8 cellular contexts compared by ENCODE assay signal in the genomic region with DNA sequence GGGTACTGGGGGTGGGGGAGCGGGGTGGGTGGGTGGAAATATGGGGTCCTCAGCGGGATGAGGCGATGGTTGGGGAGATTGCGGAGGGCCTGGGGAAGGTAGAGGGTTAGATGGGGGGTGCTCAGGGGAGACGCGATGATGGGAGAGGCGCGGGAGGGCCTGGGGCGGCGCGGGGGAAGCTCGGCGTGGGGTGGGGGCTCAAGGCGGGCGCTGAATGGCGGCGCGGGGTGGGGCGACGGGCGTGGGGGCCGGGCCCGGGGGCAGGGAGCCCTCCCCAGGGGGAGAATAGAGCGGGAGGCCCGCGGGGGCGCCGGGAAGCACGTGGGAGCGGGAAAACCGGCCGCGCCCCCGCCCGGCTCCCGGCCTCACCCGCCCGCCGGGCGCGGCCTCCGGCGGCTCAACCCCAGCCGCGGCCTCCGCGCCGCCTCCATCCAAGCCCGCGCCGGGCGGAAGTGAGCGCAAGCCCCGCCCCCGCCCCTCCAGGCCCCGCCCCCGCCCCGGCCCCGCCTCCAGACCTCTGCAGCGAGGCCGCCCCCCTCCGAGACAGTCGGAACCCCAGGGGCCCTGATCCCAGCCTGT. TPM values are rescaled to one million over a fixed set of nuclear protein-coding genes. Genes with fewer than 3 reads are reported as not detected.
DNase-seq lines count a peak whose midpoint lies in the region; ATAC-seq, FAIRE-seq and TF ChIP-seq lines count a peak whose summit lies in the region.

A gene with protein sequence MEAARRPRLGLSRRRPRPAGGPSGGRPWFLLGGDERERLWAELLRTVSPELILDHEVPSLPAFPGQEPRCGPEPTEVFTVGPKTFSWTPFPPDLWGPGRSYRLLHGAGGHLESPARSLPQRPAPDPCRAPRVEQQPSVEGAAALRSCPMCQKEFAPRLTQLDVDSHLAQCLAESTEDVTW (minus strand): TSS at position 454 of the 579 bp plus-strand sequence. CDS start 23 bp downstream, at position 431.

- no peaks in the 10 kb centered on the region for H3K9me3 Mint-ChIP-seq in activated naive CD4-positive, alpha-beta T cell treated with anti-CD3 and anti-CD28 coated beads, Interleukin-2, amount 50 U/mL, for 72 hours

- H4K20me1 ChIP-seq in BLaER1 treated with 17β-estradiol and CSF1 and Interleukin-3, amounts not matched to agents 10 nM and 100 nM = peaks cover 0 to 33% (median 10%) of the 10 kb centered on the region in 11 experiments; a peak in 10 of 22 replicates
- no peaks in the 10 kb centered on the region for H4K20me1 ChIP-seq in OCI-LY7 (ENCODE audit: insufficient read depth, low read length)

- peak within 1 kb of the TSS; percentile 84 to 90 for H3K27ac Mint-ChIP-seq in activated naive CD4-positive, alpha-beta T cell treated with anti-CD3 and anti-CD28 coated beads, Interleukin-2, amount 50 U/mL, for 72 hours

- TF ChIP-seq EP300 in ovary (IDR thresholded peaks at IDR 0.05) = no peak

- TF ChIP-seq CTCF in OCI-LY7 (conservative IDR thresholded peaks at IDR 0.05; ENCODE audit: low read length) = no peak
- no peak for TF ChIP-seq CTCF in ovary (IDR thresholded peaks at IDR 0.05)

- peak; percentile 82 for DNase-seq in OCI-LY7 (ENCODE audit: low spot score)
- DNase-seq in activated naive CD4-positive, alpha-beta T cell treated with anti-CD3 and anti-CD28 coated beads, Interleukin-2, amount 50 U/mL, for 72 hours (ENCODE audit: low spot score in 2 of 2) = no peak
- peak in 39 of 42 donors; percentile 39 to 85 (median 67) for DNase-seq in head of caudate nucleus
- DNase-seq in ovary = no peak
- peak; percentile 86 for DNase-seq in urothelium cell line (ENCODE audit: low spot score)

- peak within 1 kb of the TSS; percentile 73 to 83 (median 82) for H3K9ac ChIP-seq in BLaER1 treated with 17β-estradiol and CSF1 and Interleukin-3, amounts not matched to agents 10 nM and 100 nM

- WGBS in ovary, 3 donors = 2% methylated on average over 41 to 58 of the region's 63 CpGs

- no peak for FAIRE-seq in urothelium cell line (lab: Jason Lieb, UNC)

- CTCF ChIA-PET in OCI-LY7 (lab: Charles Lee; ENCODE audit: unreplicated experiment) = interaction anchor here (0.7 kb wide), 4 partner anchors 10 to 188 kb away, joined by 3 to 5 read pairs (median 4); no protein-coding TSS in a partner anchor

- H3K4me3 ChIP-seq in BLaER1 treated with 17β-estradiol and CSF1 and Interleukin-3, amounts not matched to agents 10 nM and 100 nM = peak within 1 kb of the TSS; percentile 58 to 74 (median 68)
- peak within 1 kb of the TSS; percentile 67 for H3K4me3 ChIP-seq in OCI-LY7 (ENCODE audit: low read depth, low read length, poor library complexity, severe bottlenecking)
- H3K4me3 ChIP-seq in ovary = peak within 1 kb of the TSS; percentile 72

- H3K27ac ChIP-seq in BLaER1 treated with 17β-estradiol and CSF1 and Interleukin-3, amounts not matched to agents 10 nM and 100 nM = peak within 1 kb of the TSS; percentile 71 to 88 (median 79)
- H3K27ac ChIP-seq in OCI-LY7 (ENCODE audit: low read depth, low read length, poor library complexity, severe bottlenecking) = peak within 1 kb of the TSS; percentile 52
- H3K27ac ChIP-seq in ovary = peak within 1 kb of the TSS; percentile 93 to 97

- H2AFZ ChIP-seq in OCI-LY7 (ENCODE audit: low read length) = peak within 1 kb of the TSS; percentile 47

- no peaks in the 10 kb centered on the region for H3K36me3 Mint-ChIP-seq in activated naive CD4-positive, alpha-beta T cell treated with anti-CD3 and anti-CD28 coated beads, Interleukin-2, amount 50 U/mL, for 72 hours

- POLR2A ChIA-PET in OCI-LY7 (lab: Charles Lee) = interaction anchor here (0.6 to 0.9 kb wide), 2 partner anchors 10 to 27 kb away, joined by 3 read pairs; no protein-coding TSS in a partner anchor

- ATAC-seq in GM18873 (IDR thresholded peaks at IDR 0.05; ENCODE audit: low FRiP score, unreplicated experiment) (peak; percentile 26), HG03066 (IDR thresholded peaks at IDR 0.05; ENCODE audit: low read depth, unreplicated experiment) (peak; percentile 35)
- peak; percentile 55 to 63 for ATAC-seq in activated naive CD4-positive, alpha-beta T cell treated with anti-CD3 and anti-CD28 coated beads, Interleukin-2, amount 50 U/mL, for 72 hours

- H3K27me3 ChIP-seq in BLaER1 treated with 17β-estradiol and CSF1 and Interleukin-3, amounts not matched to agents 10 nM and 100 nM = no peaks in the 10 kb centered on the region
- no peaks in the 10 kb centered on the region for H3K27me3 ChIP-seq in ovary

- no TSS peak for BruUV-seq in OCI-LY7 (replicated peaks; lab: Mats Ljungman, UMichigan)

- H3K9me3 ChIP-seq in BLaER1 treated with 17β-estradiol and CSF1 and Interleukin-3, amounts not matched to agents 10 nM and 100 nM (replicated peaks in 1 of 11) = no peaks in the 10 kb centered on the region
- H3K9me3 ChIP-seq in OCI-LY7 (ENCODE audit: low read length) (no peaks in the 10 kb centered on the region), ovary (no peaks in the 10 kb centered on the region)

- H3K4me1 ChIP-seq in BLaER1 treated with 17β-estradiol and CSF1 and Interleukin-3, amounts not matched to agents 10 nM and 100 nM = peaks cover 68 to 89% (median 85%) of the 10 kb centered on the region in 10 experiments
- peaks cover 29% of the 10 kb centered on the region for H3K4me1 ChIP-seq in OCI-LY7 (ENCODE audit: insufficient read depth, low read length, poor library complexity, severe bottlenecking)
- peaks cover 29% of the 10 kb centered on the region for H3K4me1 ChIP-seq in ovary (ENCODE audit: insufficient read depth)

- no peaks in the 10 kb centered on the region for H3K79me2 ChIP-seq in OCI-LY7 (ENCODE audit: insufficient read depth, low read depth, low read length)

- H3K4me2 ChIP-seq in BLaER1 treated with 17β-estradiol and CSF1 and Interleukin-3, amounts not matched to agents 10 nM and 100 nM = peak within 1 kb of the TSS; percentile 92 to 99 (median 97)
- H3K4me2 ChIP-seq in OCI-LY7 (ENCODE audit: low read length) = peak within 1 kb of the TSS; percentile 79

- peak; percentile 43 for TF ChIP-seq POLR2A in ovary (IDR thresholded peaks at IDR 0.05)

- peaks cover 0 to 13% (median 0%) of the 10 kb centered on the region in 11 experiments; a peak in 4 of 22 replicates for H3K36me3 ChIP-seq in BLaER1 treated with 17β-estradiol and CSF1 and Interleukin-3, amounts not matched to agents 10 nM and 100 nM
- H3K36me3 ChIP-seq in OCI-LY7 (ENCODE audit: insufficient read depth, low read length) = no peaks in the 10 kb centered on the region
- no peaks in the 10 kb centered on the region for H3K36me3 ChIP-seq in ovary

- intact Hi-C loops in OCI-LY7 (cut with micrococcal nuclease; ENCODE audit: unreplicated experiment) = no loop called here
- intact Hi-C loops in head of caudate nucleus (cut with DNase I) = loop anchor here (2.0 kb wide), 1 partner anchor 186 kb away; no protein-coding TSS in a partner anchor
- intact Hi-C loops in ovary (cut with DNase I) = loop anchor here in 3 of 4 donors (2.0 to 10.0 kb wide), 3 partner anchors 38 to 188 kb away; no protein-coding TSS in a partner anchor

- no peaks in the 10 kb centered on the region for H3K9me2 ChIP-seq in OCI-LY7 (ENCODE audit: insufficient read depth, low read length)

RNA-seq across cellular contexts. Expression of the gene that starts here (rescaled TPM):
- 25.7 and 47.4 TPM in 2 replicates for total RNA-seq in OCI-LY7 (2014; rRNA removed; shearing (Covaris generic))
- total RNA-seq in OCI-LY7 (2022) (55.4 and 55.7 TPM in 2 replicates), ovary (10 to 100 TPM; 32.7 to 96.1 (median 61.7) TPM)
- total RNA-seq in activated naive CD4-positive, alpha-beta T cell treated with anti-CD3 and anti-CD28 coated beads, Interleukin-2, amount 50 U/mL, for 72 hours = 10 to 100 TPM; 59.1 to 66.9 TPM
- polyA plus RNA-seq in ovary = 10 to 100 TPM in 1 of 2 donors, 1 to 10 TPM in 1; 3.4 to 69.2 TPM

Comparison
In these comparisons a context has a peak if more than half of its experiments do, and no peak if none do; other contexts are left out.
1. DNase-seq: peak in OCI-LY7 (single experiment), head of caudate nucleus (39 of 42) and urothelium cell line (single experiment); none in activated naive CD4-positive, alpha-beta T cell treated with anti-CD3 and anti-CD28 coated beads, Interleukin-2, amount 50 U/mL, for 72 hours (0 of 2) and ovary (0 of 5).
2. Peak in every context shown above with its lines, with median percentiles within 50 percentile points of each other: H3K27ac ChIP-seq, H3K4me3 ChIP-seq and ATAC-seq.